ENCODE assay signal across 15 cellular contexts in genomic region chr17:57870283-57870635, GRCh38. TPM values are rescaled to one million over a fixed set of nuclear protein-coding genes. Genes with fewer than 3 reads are reported as not detected.
DNase-seq lines count a peak whose midpoint lies in the region; ATAC-seq and TF ChIP-seq lines count a peak whose summit lies in the region.
"Had no signal": no experiment of that assay in that cellular context is flagged by ENCODE, and none has a peak within 500 bp of the region (broad histone marks: within the 10 kb centered on the region; RNA-seq: fewer than 3 reads in every experiment).

No MANE protein-coding gene starts in this region.

- H3K27me3 Mint-ChIP-seq in MCF 10A (ENCODE audit: insufficient read depth, unreplicated experiment): no peaks in the 10 kb centered on the region

- TF ChIP-seq POLR2A in breast epithelium (IDR thresholded peaks at IDR 0.05): no peak

- ATAC-seq in HG03439 (IDR thresholded peaks at IDR 0.05; ENCODE audit: unreplicated experiment) (no peak), GM18907 (IDR thresholded peaks at IDR 0.05; ENCODE audit: unreplicated experiment) (no peak)
- ATAC-seq: stimulated activated effector memory CD8-positive, alpha-beta T cell treated with anti-CD3 and anti-CD28 coated beads, Interleukin-12 subunit alpha, Interleukin-12 subunit beta, amount 100 ng/mL, for 72 hours had no signal

- DNase-seq in MCF 10A (ENCODE audit: unreplicated experiment) (no peak), breast epithelium (ENCODE audit: low spot score in 2 of 2) (no peak), SK-N-MC (ENCODE audit: low read depth, low spot score) (no peak), fibroblast of villous mesenchyme (ENCODE audit: low read depth) (peak; percentile 49), ACHN (no peak), KBM-7 (no peak)
- DNase-seq: activated CD4-positive, alpha-beta T cell treated with anti-CD3 and anti-CD28 coated beads, Interleukin-2, amount 50 U/mL, for 4 hours; COR-L47; NCI-H2029 treated with DMSO at 0.1 percent for 48 hours; Right ventricle myocardium superior had no signal

- H3K9me3 ChIP-seq in breast epithelium (no peaks in the 10 kb centered on the region), SK-N-MC (ENCODE audit: low read depth, low read length) (no peaks in the 10 kb centered on the region)

- H3K36me3 Mint-ChIP-seq in MCF 10A (ENCODE audit: insufficient read depth, unreplicated experiment): peaks cover 27% of the 10 kb centered on the region
- H3K36me3 Mint-ChIP-seq: stimulated activated effector memory CD8-positive, alpha-beta T cell treated with anti-CD3 and anti-CD28 coated beads, Interleukin-12 subunit alpha, Interleukin-12 subunit beta, amount 100 ng/mL, for 72 hours had no signal

- H3K4me1 ChIP-seq in breast epithelium: peaks cover 21 to 24% of the 10 kb centered on the region in 2 donors

- peak overlapping the region; percentile 62 for H3K27ac Mint-ChIP-seq in MCF 10A (ENCODE audit: low read depth, unreplicated experiment)
- H3K27ac Mint-ChIP-seq: stimulated activated effector memory CD8-positive, alpha-beta T cell treated with anti-CD3 and anti-CD28 coated beads, Interleukin-12 subunit alpha, Interleukin-12 subunit beta, amount 100 ng/mL, for 72 hours had no signal

- POLR2A ChIA-PET in MCF 10A (lab: Yijun Ruan, JAX): interaction anchor here (0.7 to 5.7 kb wide), 11 partner anchors 8 to 137 kb away, joined by 3 to 53 read pairs (median 6); partner anchors contain the start of genes MRPS23, SRSF1 and VEZF1

- BruUV-seq in MCF 10A (replicated peaks; lab: Mats Ljungman, UMichigan): no TSS peak

- no peak overlapping the region for H3K9ac ChIP-seq in SK-N-MC (ENCODE audit: insufficient read length)

- no peak overlapping the region for H3K4me3 Mint-ChIP-seq in MCF 10A (ENCODE audit: unreplicated experiment)
- H3K4me3 Mint-ChIP-seq: neural crest cell; stimulated activated effector memory CD8-positive, alpha-beta T cell treated with anti-CD3 and anti-CD28 coated beads, Interleukin-12 subunit alpha, Interleukin-12 subunit beta, amount 100 ng/mL, for 72 hours had no signal

- TF ChIP-seq CTCF in MCF 10A (IDR thresholded peaks at IDR 0.05; ENCODE audit: unreplicated experiment): no peak
- no peak for TF ChIP-seq CTCF in breast epithelium (IDR thresholded peaks at IDR 0.05)
- TF ChIP-seq CTCF in fibroblast of villous mesenchyme (IDR thresholded peaks at IDR 0.05; ENCODE audit: insufficient read depth, low read depth, low read length): no peak

- no peaks in the 10 kb centered on the region for H3K27me3 ChIP-seq in breast epithelium

- H3K36me3 ChIP-seq in breast epithelium (no peaks in the 10 kb centered on the region), SK-N-MC (ENCODE audit: insufficient read depth, low read length) (peaks cover 16% of the 10 kb centered on the region; the same call in 1 of the 2 replicates)

- no peaks in the 10 kb centered on the region for H3K9me3 Mint-ChIP-seq in MCF 10A (ENCODE audit: unreplicated experiment)
- H3K9me3 Mint-ChIP-seq: neural crest cell; stimulated activated effector memory CD8-positive, alpha-beta T cell treated with anti-CD3 and anti-CD28 coated beads, Interleukin-12 subunit alpha, Interleukin-12 subunit beta, amount 100 ng/mL, for 72 hours had no signal

- intact Hi-C loops in MCF 10A (cut with micrococcal nuclease): no loop called here
- intact Hi-C loops in breast epithelium (cut with DNase I; ENCODE audit: low total_unique reads): no loop called here

- H3K4me3 ChIP-seq in breast epithelium (no peak overlapping the region), SK-N-MC (no peak overlapping the region), fibroblast of villous mesenchyme (ENCODE audit: low read depth, low read length) (no peak overlapping the region)
- H3K4me3 ChIP-seq: lung had no signal

- in situ Hi-C loops in ACHN (cut with HindIII; ENCODE audit: low pct_ligation_motif_present, low pct_unique_long_range_greater_than_20kb, low sequenced_read_pairs) (no loop called here), KBM-7 (cut with MboI; ENCODE audit: low pct_unique_long_range_greater_than_20kb, low sequenced_read_pairs) (loop anchor here (25.0 kb wide), 1 partner anchor 242 kb away; no protein-coding TSS in a partner anchor)

- CTCF ChIA-PET in MCF 10A (lab: Yijun Ruan, JAX): interaction anchor here (0.6 to 6.4 kb wide), 13 partner anchors 12 to 642 kb away, joined by 3 to 75 read pairs (median 5); partner anchors contain the start of gene MRPS23

- peaks cover 45% of the 10 kb centered on the region for H3K4me1 Mint-ChIP-seq in MCF 10A (ENCODE audit: insufficient read depth, unreplicated experiment)

- H3K27ac ChIP-seq in breast epithelium (no peak overlapping the region), SK-N-MC (0 out of 2 replicates have a peak overlapping the region, but pooled peaks have one; percentile 3)

RNA-seq across cellular contexts. Expression of gene MRPS23, which starts 20.4 kb away (rescaled TPM):
- 54.1 and 59.3 TPM in 2 replicates for total RNA-seq in MCF 10A (2022)
- total RNA-seq in breast epithelium: 10 to 100 TPM in 1 of 3 donors, 1 to 10 TPM in 2; 7.5 to 10.7 (median 8.2) TPM
- 18.7 and 22.0 TPM in 2 replicates for total RNA-seq in fibroblast of villous mesenchyme
